38 cellular contexts compared by ENCODE assay signal in genomic region chr17:66795486-66795885, GRCh38. TPM values are rescaled to one million over a fixed set of nuclear protein-coding genes. Genes with fewer than 3 reads are reported as not detected.
"Had no signal": no experiment of that assay in that cellular context is flagged by ENCODE, and none has a peak within 500 bp of the region (broad histone marks: within the 10 kb centered on the region; RNA-seq: fewer than 3 reads in every experiment).

No MANE protein-coding gene starts in this region.

- H3K27ac ChIP-seq: KMS-11 had no signal

- H3K4me3 ChIP-seq: MG63 had no signal

- H3K9ac ChIP-seq: KMS-11 had no signal

- DNase-seq: Karpas-422, Kasumi-1, MG63, MM.1S, MV-4-11, NCI-H1048, NCI-H1092, NCI-H1092 treated with DMSO at 0.1 percent for 48 hours, NCI-H1105, NCI-H1105 treated with DMSO at 0.1 percent for 48 hours, NCI-H1417, NCI-H1417 treated with DMSO at 0.1 percent for 48 hours, NCI-H1436, NCI-H1436 treated with DMSO at 0.1 percent for 48 hours, NCI-H146, NCI-H1694, NCI-H1694 treated with DMSO at 0.1 percent for 48 hours, NCI-H187, NCI-H187 treated with DMSO at 0.1 percent for 48 hours, NCI-H1930, NCI-H2029, NCI-H2029 treated with DMSO at 0.1 percent for 48 hours, NCI-H2081, NCI-H2081 treated with DMSO at 0.1 percent for 48 hours, NCI-H2107, NCI-H2171, NCI-H2171 treated with DMSO at 0.1 percent for 48 hours, NCI-H2227 treated with DMSO at 0.1 percent for 48 hours, NCI-H226, NCI-H345, NCI-H446, NCI-H446 treated with DMSO at 0.1 percent for 48 hours, NCI-H510A had no signal

- H3K27me3 ChIP-seq: MG63 had no signal

- H3K9me3 ChIP-seq: MG63 had no signal

- H3K4me2 ChIP-seq: KMS-11 had no signal

RNA-seq across cellular contexts. Expression of gene CACNG5, which starts 39.4 kb away (rescaled TPM):
- total RNA-seq: LHCN-M2, M059J, MCF 10A, NCI-H460 had no signal
